Comparison of ENCODE assay signal across 8 cellular contexts in the genomic region with DNA sequence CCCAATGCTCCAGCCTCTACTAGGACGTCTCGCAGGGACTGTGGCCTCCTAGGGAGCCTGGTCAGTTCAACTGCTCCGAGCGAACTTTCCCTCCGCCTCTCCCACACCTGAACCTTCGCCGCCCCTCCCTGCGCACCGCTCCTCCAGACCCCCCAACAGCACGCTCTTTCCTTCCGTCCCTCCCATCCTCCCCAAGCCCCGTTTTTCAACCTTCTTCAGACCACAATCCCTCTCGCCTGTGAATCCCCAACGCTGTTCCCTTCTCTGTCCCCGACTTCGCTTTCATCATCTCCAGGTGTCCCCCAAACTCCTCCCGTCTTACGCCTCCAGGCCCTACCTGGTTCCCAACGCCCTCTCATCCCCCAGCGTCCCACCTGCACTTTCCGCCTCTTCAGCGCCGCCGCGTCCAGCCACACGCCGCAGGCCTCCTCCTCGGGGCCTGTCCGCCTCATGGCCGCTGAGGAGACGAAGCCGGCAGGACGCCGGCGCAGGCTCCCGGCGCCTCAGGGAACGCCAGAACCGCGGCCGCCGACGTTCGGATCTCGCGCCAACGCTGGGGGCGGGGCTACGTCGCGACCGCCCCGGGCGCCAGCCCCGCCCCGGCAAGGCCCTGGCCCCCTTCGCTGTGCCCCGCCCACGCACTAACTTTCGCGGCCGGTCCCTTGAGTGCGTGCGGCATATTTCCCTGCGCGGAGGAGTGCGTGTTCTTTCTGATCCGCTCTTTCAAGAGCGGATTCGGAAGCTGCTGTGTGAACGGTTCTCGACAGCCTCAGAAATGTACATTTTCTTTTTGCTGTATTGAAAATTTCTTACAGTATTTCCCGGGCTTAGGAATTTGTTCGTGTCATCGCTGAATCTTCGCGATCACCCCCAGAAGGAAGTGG. TPM values are rescaled to one million over a fixed set of nuclear protein-coding genes. Genes with fewer than 3 reads are reported as not detected.
DNase-seq lines count a peak whose midpoint lies in the region; FAIRE-seq and TF ChIP-seq lines count a peak whose summit lies in the region.

A gene with protein sequence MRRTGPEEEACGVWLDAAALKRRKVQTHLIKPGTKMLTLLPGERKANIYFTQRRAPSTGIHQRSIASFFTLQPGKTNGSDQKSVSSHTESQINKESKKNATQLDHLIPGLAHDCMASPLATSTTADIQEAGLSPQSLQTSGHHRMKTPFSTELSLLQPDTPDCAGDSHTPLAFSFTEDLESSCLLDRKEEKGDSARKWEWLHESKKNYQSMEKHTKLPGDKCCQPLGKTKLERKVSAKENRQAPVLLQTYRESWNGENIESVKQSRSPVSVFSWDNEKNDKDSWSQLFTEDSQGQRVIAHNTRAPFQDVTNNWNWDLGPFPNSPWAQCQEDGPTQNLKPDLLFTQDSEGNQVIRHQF (minus strand): TSS at position 552 of the 884 bp plus-strand sequence. CDS start 100 bp downstream, at position 452.

- H2AFZ ChIP-seq in Loucy (ENCODE audit: low read length), result peak within 1 kb of the TSS; percentile 100

- H3K9ac ChIP-seq in Loucy (ENCODE audit: low read depth, low read length, poor library complexity, severe bottlenecking) (peak within 1 kb of the TSS; percentile 79), subcutaneous abdominal adipose tissue (ENCODE audit: low read length in 5 of 5) (peak within 1 kb of the TSS; percentile 63 to 82 (median 70))

- H3K9me2 ChIP-seq in DOHH2 (replicated peaks; ENCODE audit: control insufficient read depth, low read length) (no peaks in the 10 kb centered on the region), Loucy (replicated peaks; ENCODE audit: low read depth, low read length) (no peaks in the 10 kb centered on the region)

- H3K79me2 ChIP-seq in DOHH2 (ENCODE audit: control insufficient read depth, low read length) (peaks cover 51% of the 10 kb centered on the region), Loucy (ENCODE audit: insufficient read depth, low read length) (peaks cover 30% of the 10 kb centered on the region)

- no peak for TF ChIP-seq CTCF in DOHH2 (IDR thresholded peaks at IDR 0.05; ENCODE audit: low read depth, low read length, poor library complexity, severe bottlenecking)
- no peak for TF ChIP-seq CTCF in Loucy (conservative IDR thresholded peaks at IDR 0.05; ENCODE audit: low read length)
- peak; percentile 37 for TF ChIP-seq CTCF in neutrophil (IDR thresholded peaks at IDR 0.05)

- H3K27ac ChIP-seq in DOHH2 (ENCODE audit: low read depth, low read length) (peak within 1 kb of the TSS; percentile 53), neutrophil (peak within 1 kb of the TSS; percentile 80), subcutaneous abdominal adipose tissue (ENCODE audit: low read depth, low read length) (peak within 1 kb of the TSS; percentile 66)

- no peak for FAIRE-seq in frontal cortex (lab: Jason Lieb, UNC)

- H3K9me3 ChIP-seq in DOHH2 (ENCODE audit: control insufficient read depth, insufficient read depth, low read length) (no peaks in the 10 kb centered on the region), Loucy (ENCODE audit: insufficient read depth, low read depth, low read length) (no peaks in the 10 kb centered on the region), neutrophil (no peaks in the 10 kb centered on the region), subcutaneous abdominal adipose tissue (ENCODE audit: control insufficient read depth in 5 of 5, low read length in 5 of 5) (no peaks in the 10 kb centered on the region)

- peak; percentile 69 for DNase-seq in GOT3 (lab: John Stamatoyannopoulos, UW)
- DNase-seq in SHP77 treated with DMSO at 0.1 percent for 48 hours (lab: John Stamatoyannopoulos, UW), result peak; percentile 43
- peak; percentile 85 for DNase-seq in activated gamma-delta T cell treated with anti-CD3 and anti-CD28 coated beads, Interleukin-2, amount 50 U/mL, for 16 hours (ENCODE audit: low read depth)
- DNase-seq in frontal cortex (ENCODE audit: low spot score in 2 of 2), result peak; percentile 79 to 93

- H3F3A ChIP-seq in DOHH2 (ENCODE audit: control insufficient read depth, insufficient read depth) (no peaks in the 10 kb centered on the region), Loucy (ENCODE audit: low read depth) (no peaks in the 10 kb centered on the region)

- peaks cover 27% of the 10 kb centered on the region for H3K4me1 ChIP-seq in DOHH2 (ENCODE audit: control insufficient read depth, low read length)
- peaks cover 13% of the 10 kb centered on the region for H3K4me1 ChIP-seq in Loucy (ENCODE audit: insufficient read depth, low read length, poor library complexity, severe bottlenecking)
- H3K4me1 ChIP-seq in neutrophil (ENCODE audit: control insufficient read depth in 1 of 2, insufficient read depth in 1 of 2, low read depth in 1 of 2, low read length in 1 of 2), result peaks cover 39 to 43% of the 10 kb centered on the region in 2 experiments
- H3K4me1 ChIP-seq in subcutaneous abdominal adipose tissue (ENCODE audit: control insufficient read depth in 5 of 5, insufficient read depth in 5 of 5, low read length in 5 of 5), result peaks cover 0 to 30% (median 15%) of the 10 kb centered on the region in 5 donors

- H3K4me3 ChIP-seq in DOHH2 (ENCODE audit: low read length) (peak within 1 kb of the TSS; percentile 81), Loucy (ENCODE audit: low read length, poor library complexity, severe bottlenecking) (peak within 1 kb of the TSS; percentile 95), neutrophil (ENCODE audit: low read depth in 1 of 2, low read length in 1 of 2) (peak within 1 kb of the TSS; percentile 76 to 77), subcutaneous abdominal adipose tissue (ENCODE audit: low read depth in 1 of 5, low read length in 5 of 5) (peak within 1 kb of the TSS; percentile 63 to 81 (median 73))

- H3K4me2 ChIP-seq in DOHH2 (ENCODE audit: low read length), result peak within 1 kb of the TSS; percentile 74
- H3K4me2 ChIP-seq in Loucy (ENCODE audit: low read depth, low read length, poor library complexity, severe bottlenecking), result peak within 1 kb of the TSS; percentile 99

- H3K36me3 ChIP-seq in DOHH2 (ENCODE audit: control insufficient read depth, low read length) (no peaks in the 10 kb centered on the region), Loucy (ENCODE audit: insufficient read depth, low read length) (no peaks in the 10 kb centered on the region), neutrophil (peaks cover 11% of the 10 kb centered on the region), subcutaneous abdominal adipose tissue (ENCODE audit: control insufficient read depth in 5 of 5, insufficient read depth in 5 of 5, low read length in 5 of 5) (peaks cover 0 to 15% (median 9%) of the 10 kb centered on the region in 5 donors)

- H4K20me1 ChIP-seq in DOHH2 (ENCODE audit: control insufficient read depth, insufficient read depth, low read depth, low read length), result no peaks in the 10 kb centered on the region
- no peaks in the 10 kb centered on the region for H4K20me1 ChIP-seq in Loucy (ENCODE audit: insufficient read depth, low read length, poor library complexity, severe bottlenecking)

- H3K27me3 ChIP-seq in DOHH2 (ENCODE audit: control insufficient read depth, low read length) (no peaks in the 10 kb centered on the region), Loucy (ENCODE audit: insufficient read depth, low read length, poor library complexity, severe bottlenecking) (no peaks in the 10 kb centered on the region), neutrophil (no peaks in the 10 kb centered on the region), subcutaneous abdominal adipose tissue (ENCODE audit: control insufficient read depth in 5 of 5, insufficient read depth in 4 of 5, low read length in 5 of 5) (no peaks in the 10 kb centered on the region)

RNA-seq across cellular contexts. Expression of the gene that starts here (rescaled TPM):
- 0.82 TPM for total RNA-seq in frontal cortex

Comparison
In these comparisons a context has a peak if more than half of its experiments do, and no peak if none do; other contexts are left out.
1. Peak in every context shown above with its lines: DNase-seq, H3K4me3 ChIP-seq and H3K27ac ChIP-seq.
2. Peak in DNase-seq in frontal cortex; RNA of the gene not detected or under 1 TPM.